Comparison of ENCODE assay signal across 10 cellular contexts in genomic region chr1:16727190-16728111, GRCh38. TPM values are rescaled to one million over a fixed set of nuclear protein-coding genes. Genes with fewer than 3 reads are reported as not detected.
A peak's percentile ranks its signal among the peaks of the same experiment; 100 is the strongest.
DNase-seq lines count a peak whose midpoint lies in the region; ATAC-seq, FAIRE-seq and TF ChIP-seq lines count a peak whose summit lies in the region.
"Had no signal": no experiment of that assay in that cellular context is flagged by ENCODE, and none has a peak within 500 bp of the region (broad histone marks: within the 10 kb centered on the region; RNA-seq: fewer than 3 reads in every experiment).

No MANE protein-coding gene starts in this region.

- no peak overlapping the region for H3K9ac ChIP-seq in neural progenitor cell

- no peak for FAIRE-seq in D721Med (lab: Jason Lieb, UNC)
- FAIRE-seq: endometrium had no signal

- no peak overlapping the region for H3K4me3 ChIP-seq in neural progenitor cell

- H3K27ac Mint-ChIP-seq in T-helper 17 cell (no peak overlapping the region), neural progenitor cell (no peak overlapping the region)
- H3K27ac Mint-ChIP-seq in central memory CD8-positive, alpha-beta T cell (ENCODE audit: low read depth), result no peak overlapping the region
- H3K27ac Mint-ChIP-seq: stimulated activated naive CD8-positive, alpha-beta T cell treated with anti-CD3 and anti-CD28 coated beads, Interleukin-15, Interleukin-2, amounts not matched to agents 100 ng/mL and 50 ng/mL, for 24 hours had no signal

- no peak overlapping the region for H3K4me3 Mint-ChIP-seq in T-helper 17 cell
- no peak overlapping the region for H3K4me3 Mint-ChIP-seq in central memory CD8-positive, alpha-beta T cell
- H3K4me3 Mint-ChIP-seq in neural progenitor cell, result no peak overlapping the region
- H3K4me3 Mint-ChIP-seq: stimulated activated naive CD8-positive, alpha-beta T cell treated with anti-CD3 and anti-CD28 coated beads, Interleukin-15, Interleukin-2, amounts not matched to agents 100 ng/mL and 50 ng/mL, for 24 hours had no signal

- no peaks in the 10 kb centered on the region for H3K27me3 Mint-ChIP-seq in T-helper 17 cell
- no peaks in the 10 kb centered on the region for H3K27me3 Mint-ChIP-seq in central memory CD8-positive, alpha-beta T cell
- H3K27me3 Mint-ChIP-seq in neural progenitor cell (ENCODE audit: insufficient read depth, low read depth), result no peaks in the 10 kb centered on the region

- H2AFZ ChIP-seq in neural progenitor cell (replicated peaks), result no peak overlapping the region

- H3K27ac ChIP-seq in neural progenitor cell, result no peak overlapping the region

- H3K4me1 Mint-ChIP-seq in T-helper 17 cell (no peaks in the 10 kb centered on the region), neural progenitor cell (peaks cover 2% of the 10 kb centered on the region)
- no peaks in the 10 kb centered on the region for H3K4me1 Mint-ChIP-seq in central memory CD8-positive, alpha-beta T cell

- H3K9me3 ChIP-seq in T-helper 17 cell (ENCODE audit: control insufficient read depth, low read length, poor library complexity, severe bottlenecking), result no peaks in the 10 kb centered on the region
- no peaks in the 10 kb centered on the region for H3K9me3 ChIP-seq in neural progenitor cell (ENCODE audit: low read depth)

- peak; percentile 35 for ATAC-seq in T-helper 17 cell
- ATAC-seq in central memory CD8-positive, alpha-beta T cell (replicated peaks; ENCODE audit: extremely low read depth, poor library complexity, severe bottlenecking), result peak; percentile 51
- ATAC-seq in HG03354 (IDR thresholded peaks at IDR 0.05; ENCODE audit: poor library complexity, severe bottlenecking, unreplicated experiment), result no peak

- H3K27me3 ChIP-seq in neural progenitor cell, result peaks cover 9% of the 10 kb centered on the region

- peak; percentile 4 for DNase-seq in D721Med (ENCODE audit: insufficient read length, low spot score)
- peak; percentile 79 for DNase-seq in HPDE6-E6E7 (ENCODE audit: extremely low spot score)
- DNase-seq in T-helper 17 cell, result no peak
- DNase-seq in central memory CD8-positive, alpha-beta T cell (ENCODE audit: low spot score in 2 of 2), result peak; percentile 27 to 42
- peak; percentile 57 for DNase-seq in neural progenitor cell (ENCODE audit: low spot score)
- no peak for DNase-seq in NCI-H2171 (lab: John Stamatoyannopoulos, UW)
- DNase-seq in effector CD8-positive, alpha-beta T cell (lab: John Stamatoyannopoulos, UW), result no peak

- no peaks in the 10 kb centered on the region for H3K9me3 Mint-ChIP-seq in central memory CD8-positive, alpha-beta T cell
- H3K9me3 Mint-ChIP-seq in neural progenitor cell, result no peaks in the 10 kb centered on the region
- H3K9me3 Mint-ChIP-seq: stimulated activated naive CD8-positive, alpha-beta T cell treated with anti-CD3 and anti-CD28 coated beads, Interleukin-15, Interleukin-2, amounts not matched to agents 100 ng/mL and 50 ng/mL, for 24 hours had no signal

- no peaks in the 10 kb centered on the region for H3K36me3 Mint-ChIP-seq in T-helper 17 cell (ENCODE audit: low read depth)
- H3K36me3 Mint-ChIP-seq in central memory CD8-positive, alpha-beta T cell (ENCODE audit: insufficient read depth), result no peaks in the 10 kb centered on the region
- H3K36me3 Mint-ChIP-seq in neural progenitor cell, result no peaks in the 10 kb centered on the region

- TF ChIP-seq CTCF in D721Med (IDR thresholded peaks at IDR 0.05; ENCODE audit: insufficient read depth, missing control alignments) (no peak), neural progenitor cell (IDR thresholded peaks at IDR 0.05) (no peak)

- no peaks in the 10 kb centered on the region for H3K4me1 ChIP-seq in neural progenitor cell

- H3K79me2 ChIP-seq in neural progenitor cell (ENCODE audit: low read depth), result no peaks in the 10 kb centered on the region

- peaks cover 7% of the 10 kb centered on the region for H3F3A ChIP-seq in neural progenitor cell (ENCODE audit: low read depth)

- no peaks in the 10 kb centered on the region for H4K20me1 ChIP-seq in neural progenitor cell (ENCODE audit: low read depth)

- H3K4me2 ChIP-seq in neural progenitor cell, result no peak overlapping the region

- H3K36me3 ChIP-seq in neural progenitor cell, result no peaks in the 10 kb centered on the region

RNA-seq across cellular contexts. Expression of gene RNU1-4, which starts 12.9 kb away (rescaled TPM):
- total RNA-seq in T-helper 17 cell (1,000 to 10,000 TPM; 3,182 to 3,922 TPM), neural progenitor cell (ENCODE audit: low replicate concordance) (under 0.01 TPM in 2 replicates)

Comparison
In these comparisons a context has a peak if more than half of its experiments do, and no peak if none do; other contexts are left out.
1. DNase-seq: peak in D721Med (single experiment), HPDE6-E6E7 (single experiment), central memory CD8-positive, alpha-beta T cell (2 of 2) and neural progenitor cell (single experiment); none in T-helper 17 cell (0 of 3), NCI-H2171 (single experiment) and effector CD8-positive, alpha-beta T cell (single experiment).
2. RNA of gene RNU1-4, which starts 12.9 kb away (total RNA-seq): 3,182 to 3,922 TPM in T-helper 17 cell; under 0.01 TPM in neural progenitor cell; every median in the first group is over 1,000 times any median in the second.